ENCODE assay signal across 13 cellular contexts in the genomic region with DNA sequence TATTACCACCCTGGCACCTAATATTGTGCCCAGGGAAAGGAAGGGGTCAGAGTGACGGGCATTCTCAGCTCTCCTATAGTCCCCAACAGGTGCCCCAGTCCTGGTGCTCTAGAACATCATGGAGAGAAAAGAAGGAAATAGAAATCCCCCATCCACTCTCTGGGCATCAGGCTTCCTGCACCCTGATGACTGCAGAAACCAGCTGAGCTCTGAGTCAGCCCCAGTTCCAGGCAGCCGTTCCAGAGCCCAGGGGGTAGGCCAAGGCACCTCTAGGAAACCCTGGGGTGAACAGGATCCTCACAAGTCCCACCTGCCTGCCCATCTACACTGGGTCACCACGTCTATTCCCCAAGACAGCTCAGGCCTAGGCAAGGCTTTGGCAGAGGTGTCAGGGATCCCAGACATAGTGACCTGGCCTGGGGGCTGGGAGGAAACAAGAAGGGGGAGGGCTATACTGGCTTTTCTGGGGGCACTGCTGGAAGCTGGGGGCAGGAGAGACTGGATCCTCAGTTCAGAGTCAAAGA. TPM values are rescaled to one million over a fixed set of nuclear protein-coding genes. Genes with fewer than 3 reads are reported as not detected.
A peak's percentile ranks its signal among the peaks of the same experiment; 100 is the strongest.
DNase-seq lines count a peak whose midpoint lies in the region; ATAC-seq and TF ChIP-seq lines count a peak whose summit lies in the region.
"Had no signal": no experiment of that assay in that cellular context is flagged by ENCODE, and none has a peak within 500 bp of the region (broad histone marks: within the 10 kb centered on the region; RNA-seq: fewer than 3 reads in every experiment).

No MANE protein-coding gene starts in this region.

- no peak overlapping the region for H2AFZ ChIP-seq in neural progenitor cell (replicated peaks)

- H3K27ac ChIP-seq in RWPE1 = no peak overlapping the region
- H3K27ac ChIP-seq in esophagus (ENCODE audit: low read depth in 2 of 2, low read length in 1 of 2) = peak overlapping the region; percentile 94 to 96
- H3K27ac ChIP-seq in neural progenitor cell = no peak overlapping the region
- H3K27ac ChIP-seq: heart left ventricle had no signal

- H3K4me1 Mint-ChIP-seq in Caco-2 (ENCODE audit: low read depth, unreplicated experiment) (peaks cover 17% of the 10 kb centered on the region), neural progenitor cell (peaks cover 19% of the 10 kb centered on the region), osteocyte (ENCODE audit: unreplicated experiment) (no peaks in the 10 kb centered on the region)

- no peak overlapping the region for H3K4me3 ChIP-seq in Caco-2 (ENCODE audit: low read depth, low read length)
- H3K4me3 ChIP-seq in esophagus (ENCODE audit: low read depth in 1 of 2, low read length in 2 of 2) = peak overlapping the region; percentile 68 to 73
- no peak overlapping the region for H3K4me3 ChIP-seq in neural progenitor cell
- H3K4me3 ChIP-seq: heart left ventricle had no signal

- no peaks in the 10 kb centered on the region for H3K36me3 ChIP-seq in Caco-2 (ENCODE audit: control insufficient read depth, insufficient read depth, low read length)
- H3K36me3 ChIP-seq in esophagus (ENCODE audit: control insufficient read depth in 2 of 2, insufficient read depth in 2 of 2, low read length in 1 of 2) = no peaks in the 10 kb centered on the region
- H3K36me3 ChIP-seq in neural progenitor cell = no peaks in the 10 kb centered on the region
- H3K36me3 ChIP-seq: heart left ventricle had no signal

- no peaks in the 10 kb centered on the region for H3K9me3 ChIP-seq in Caco-2
- no peaks in the 10 kb centered on the region for H3K9me3 ChIP-seq in esophagus (ENCODE audit: control insufficient read depth in 2 of 2, insufficient read depth in 1 of 2, low read depth in 1 of 2, low read length in 1 of 2)
- H3K9me3 ChIP-seq in neural progenitor cell (ENCODE audit: low read depth) = no peaks in the 10 kb centered on the region
- H3K9me3 ChIP-seq: heart left ventricle had no signal

- POLR2A ChIA-PET in Caco-2 (lab: Charles Lee) (no interaction called here), RWPE1 (lab: Yijun Ruan, JAX; ENCODE audit: low non-redundant PET) (interaction anchor here (1.4 kb wide), 1 partner anchor 43 kb away, joined by 3 read pairs; the partner anchor contains the start of gene USF1)

- no TSS peak for BruUV-seq in Caco-2 (replicated peaks; lab: Mats Ljungman, UMichigan)

- WGBS in esophagus, 2 donors = 54 to 61% methylated on average over 3 of the region's 3 CpGs

- H3K27ac Mint-ChIP-seq in Caco-2 (ENCODE audit: unreplicated experiment) (peak overlapping the region; percentile 36), neural progenitor cell (peak overlapping the region; percentile 3), osteocyte (ENCODE audit: unreplicated experiment) (no peak overlapping the region)
- H3K27ac Mint-ChIP-seq: CD4-positive, alpha-beta memory T cell had no signal

- DNase-seq in Caco-2 (no peak), RWPE1 (ENCODE audit: low spot score) (peak; percentile 69), neural progenitor cell (ENCODE audit: low spot score) (no peak), osteocyte (ENCODE audit: extremely low spot score, unreplicated experiment) (no peak), NCI-H345 (lab: John Stamatoyannopoulos, UW) (no peak)
- DNase-seq in activated CD8-positive, alpha-beta memory T cell treated with anti-CD3 and anti-CD28 coated beads, Interleukin-2, amount 50 U/mL, for 4 hours = no peak
- DNase-seq: caudate nucleus; CD4-positive, alpha-beta memory T cell; heart left ventricle; NCI-H1436; T1000 had no signal

- no peaks in the 10 kb centered on the region for H4K20me1 ChIP-seq in neural progenitor cell (ENCODE audit: low read depth)

- H3K9me3 Mint-ChIP-seq in Caco-2 (ENCODE audit: unreplicated experiment) (no peaks in the 10 kb centered on the region), neural progenitor cell (no peaks in the 10 kb centered on the region), osteocyte (ENCODE audit: unreplicated experiment) (no peaks in the 10 kb centered on the region)
- H3K9me3 Mint-ChIP-seq: CD4-positive, alpha-beta memory T cell had no signal

- H3K9ac ChIP-seq in neural progenitor cell = no peak overlapping the region

- H3K36me3 Mint-ChIP-seq in Caco-2 (ENCODE audit: insufficient read depth, unreplicated experiment) (peaks cover 2% of the 10 kb centered on the region), neural progenitor cell (no peaks in the 10 kb centered on the region), osteocyte (ENCODE audit: unreplicated experiment) (no peaks in the 10 kb centered on the region)
- H3K36me3 Mint-ChIP-seq: CD4-positive, alpha-beta memory T cell had no signal

- CTCF ChIA-PET in Caco-2 (lab: Charles Lee) = no interaction called here
- CTCF ChIA-PET in RWPE1 (lab: Yijun Ruan, JAX) = interaction anchor here (0.5 to 1.7 kb wide), 6 partner anchors 8 to 334 kb away, joined by 3 to 10 read pairs (median 3); no protein-coding TSS in a partner anchor

- H3F3A ChIP-seq in neural progenitor cell (ENCODE audit: low read depth) = no peaks in the 10 kb centered on the region

- H3K4me3 Mint-ChIP-seq in Caco-2 (ENCODE audit: unreplicated experiment) = peak overlapping the region; percentile 42
- no peak overlapping the region for H3K4me3 Mint-ChIP-seq in neural progenitor cell
- no peak overlapping the region for H3K4me3 Mint-ChIP-seq in osteocyte (ENCODE audit: unreplicated experiment)
- H3K4me3 Mint-ChIP-seq: CD4-positive, alpha-beta memory T cell had no signal

- intact Hi-C loops in Caco-2 (cut with micrococcal nuclease; ENCODE audit: unreplicated experiment) = no loop called here

- no peak for ATAC-seq in GM21825 (IDR thresholded peaks at IDR 0.05; ENCODE audit: unreplicated experiment)
- ATAC-seq: heart left ventricle had no signal

- no peaks in the 10 kb centered on the region for H3K27me3 ChIP-seq in Caco-2 (replicated peaks; ENCODE audit: control insufficient read depth, insufficient read depth, low read length)
- no peaks in the 10 kb centered on the region for H3K27me3 ChIP-seq in esophagus (ENCODE audit: control insufficient read depth in 1 of 2, insufficient read depth in 2 of 2, low read length in 2 of 2)
- no peaks in the 10 kb centered on the region for H3K27me3 ChIP-seq in neural progenitor cell
- H3K27me3 ChIP-seq: heart left ventricle had no signal

- H3K4me1 ChIP-seq in Caco-2 = peaks cover 22% of the 10 kb centered on the region
- H3K4me1 ChIP-seq in esophagus (ENCODE audit: control insufficient read depth in 2 of 2, insufficient read depth in 2 of 2, low read length in 1 of 2) = peaks cover 0 to 23% of the 10 kb centered on the region in 2 donors
- H3K4me1 ChIP-seq in neural progenitor cell = peaks cover 11% of the 10 kb centered on the region

- H3K4me2 ChIP-seq in neural progenitor cell = no peak overlapping the region

- H3K27me3 Mint-ChIP-seq in Caco-2 (ENCODE audit: insufficient read depth, unreplicated experiment) (no peaks in the 10 kb centered on the region), neural progenitor cell (ENCODE audit: insufficient read depth, low read depth) (peaks cover 6% of the 10 kb centered on the region), osteocyte (ENCODE audit: unreplicated experiment) (peaks cover under 1% of the 10 kb centered on the region)
- H3K27me3 Mint-ChIP-seq: CD4-positive, alpha-beta memory T cell had no signal

- no peaks in the 10 kb centered on the region for H3K79me2 ChIP-seq in neural progenitor cell (ENCODE audit: low read depth)

- TF ChIP-seq CTCF in Caco-2 (IDR thresholded peaks at IDR 0.05; ENCODE audit: insufficient read depth in 1 of 2, low read depth in 1 of 2, low read length in 1 of 2, severe bottlenecking in 1 of 2, unreplicated experiment in 1 of 2) (no peak), RWPE1 (conservative IDR thresholded peaks at IDR 0.05; ENCODE audit: low read depth) (no peak), neural progenitor cell (IDR thresholded peaks at IDR 0.05) (no peak), osteocyte (IDR thresholded peaks at IDR 0.05) (no peak)

RNA-seq across cellular contexts. Expression of gene NECTIN4, which starts 0.7 kb away (rescaled TPM):
- 0.20 and 0.74 TPM in 2 replicates for total RNA-seq in Caco-2 (2022)
- polyA plus RNA-seq in esophagus = 10 to 100 TPM; 44.9 to 80.5 TPM
- total RNA-seq in neural progenitor cell (ENCODE audit: low replicate concordance) = 0.06 TPM in 1 of 2 replicates, not detected in the other
- not detected in 2 replicates for total RNA-seq in osteocyte
- total RNA-seq: CD4-positive, alpha-beta memory T cell had no signal
- polyA plus RNA-seq: CD4-positive, alpha-beta memory T cell had no signal

RNA-seq across cellular contexts. Expression of gene KLHDC9, which starts 9.5 kb away (rescaled TPM):
- total RNA-seq in Caco-2 (2022) (2.0 and 2.2 TPM in 2 replicates), neural progenitor cell (ENCODE audit: low replicate concordance) (12.6 and 22.6 TPM in 2 replicates), osteocyte (3.6 and 3.7 TPM in 2 replicates)
- 1 to 10 TPM; 1.8 to 2.5 TPM for polyA plus RNA-seq in esophagus

RNA-seq across cellular contexts. Expression of gene ARHGAP30, which starts 19.0 kb away (rescaled TPM):
- total RNA-seq in Caco-2 (2022) (not detected in 2 replicates), neural progenitor cell (ENCODE audit: low replicate concordance) (0.06 TPM in 1 of 2 replicates, not detected in the other), osteocyte (not detected in 2 replicates)
- 1 to 10 TPM; 7.9 to 9.5 TPM for polyA plus RNA-seq in esophagus

RNA-seq across cellular contexts. Expression of gene PFDN2, which starts 29.2 kb away (rescaled TPM):
- total RNA-seq in Caco-2 (2022) (80.0 and 88.0 TPM in 2 replicates), neural progenitor cell (ENCODE audit: low replicate concordance) (57.6 and 74.1 TPM in 2 replicates), osteocyte (48.9 and 49.2 TPM in 2 replicates)
- 100 to 1,000 TPM; 116 to 186 TPM for polyA plus RNA-seq in esophagus

RNA-seq across cellular contexts. Expression of gene NIT1, which starts 29.3 kb away (rescaled TPM):
- total RNA-seq in Caco-2 (2022) (41.8 and 42.1 TPM in 2 replicates), neural progenitor cell (ENCODE audit: low replicate concordance) (39.5 and 46.3 TPM in 2 replicates), osteocyte (31.2 and 33.2 TPM in 2 replicates)
- 10 to 100 TPM; 28.0 to 28.5 TPM for polyA plus RNA-seq in esophagus

Comparison
In these comparisons a context has a peak if more than half of its experiments do, and no peak if none do; other contexts are left out.
1. H3K4me3 ChIP-seq: peak in esophagus (2 of 2); none in Caco-2 (single experiment) and neural progenitor cell (single experiment).
2. H3K27ac ChIP-seq: peak in esophagus (2 of 2); none in RWPE1 (single experiment) and neural progenitor cell (single experiment).